ENCODE assay signal across 14 cellular contexts in the genomic region with DNA sequence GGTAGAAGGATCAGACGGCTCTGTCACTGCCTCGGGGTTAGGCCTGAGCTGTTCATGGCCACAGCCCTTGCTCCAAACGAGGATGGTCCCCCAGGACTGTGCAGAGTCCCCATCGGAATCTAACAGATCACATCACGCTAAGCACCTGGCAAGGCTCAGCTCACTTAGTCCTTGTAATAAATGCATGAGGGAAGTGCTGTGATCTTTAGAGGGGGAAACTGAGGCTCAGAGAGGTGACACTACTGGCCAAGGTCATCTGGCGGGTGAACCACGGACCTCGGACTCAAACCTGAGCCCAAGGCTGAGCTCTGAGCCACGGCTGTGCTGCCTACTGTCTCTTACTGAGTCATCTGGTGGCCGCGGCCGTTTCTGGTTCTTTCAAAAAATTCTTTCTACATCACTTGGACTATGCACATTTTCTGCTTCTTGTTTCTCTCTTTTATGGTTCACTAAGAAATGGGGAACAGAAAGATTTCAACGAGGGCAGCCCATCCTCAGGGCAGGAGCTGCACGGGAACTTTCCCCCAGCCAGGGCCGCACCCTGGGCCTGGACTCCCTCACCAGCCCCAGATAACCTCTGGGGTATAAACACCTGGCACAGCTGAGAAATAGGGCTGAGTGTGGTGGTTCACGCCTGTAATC. TPM values are rescaled to one million over a fixed set of nuclear protein-coding genes. Genes with fewer than 3 reads are reported as not detected.
A peak's percentile ranks its signal among the peaks of the same experiment; 100 is the strongest.
DNase-seq lines count a peak whose midpoint lies in the region; ATAC-seq lines count a peak whose summit lies in the region.
"Had no signal": no experiment of that assay in that cellular context is flagged by ENCODE, and none has a peak within 500 bp of the region (broad histone marks: within the 10 kb centered on the region; RNA-seq: fewer than 3 reads in every experiment).

No MANE protein-coding gene starts in this region.

- H3K4me1 ChIP-seq in naive thymus-derived CD4-positive, alpha-beta T cell (ENCODE audit: control insufficient read depth in 2 of 2, insufficient read depth in 2 of 2, low read length in 2 of 2): no peaks in the 10 kb centered on the region
- H3K4me1 ChIP-seq: pancreas, testis had no signal

- intact Hi-C loops in naive thymus-derived CD4-positive, alpha-beta T cell (cut with micrococcal nuclease): no loop called here

- H3K4me1 Mint-ChIP-seq in naive thymus-derived CD4-positive, alpha-beta T cell: peaks cover 0 to 28% (median 5%) of the 10 kb centered on the region in 7 donors

- H3K27me3 Mint-ChIP-seq in naive thymus-derived CD4-positive, alpha-beta T cell: no peaks in the 10 kb centered on the region

- DNase-seq in MV-4-11 (lab: John Stamatoyannopoulos, UW): peak; percentile 92
- no peak for DNase-seq in naive thymus-derived CD4-positive, alpha-beta T cell
- DNase-seq in NCI-H1436 treated with DMSO at 0.1 percent for 48 hours (lab: John Stamatoyannopoulos, UW): no peak
- no peak for DNase-seq in SHP77 treated with DMSO at 0.1 percent for 48 hours (lab: John Stamatoyannopoulos, UW)
- DNase-seq: activated naive CD4-positive, alpha-beta T cell treated with Interleukin-2 at 50 U/mL for 16 hours; KG1; NCI-H2171 treated with DMSO at 0.1 percent for 48 hours; pancreas; SHP77; testis had no signal

- H3K4me3 ChIP-seq in naive thymus-derived CD4-positive, alpha-beta T cell (ENCODE audit: low read length): no peak overlapping the region
- H3K4me3 ChIP-seq: coronary artery, pancreas, testis had no signal

- no peak overlapping the region for H3K27ac ChIP-seq in naive thymus-derived CD4-positive, alpha-beta T cell (ENCODE audit: low read depth, low read length)
- H3K27ac ChIP-seq: coronary artery, pancreas, testis had no signal

- POLR2A ChIA-PET in naive thymus-derived CD4-positive, alpha-beta T cell (lab: Charles Lee): interaction anchor here (0.8 to 1.4 kb wide), 3 partner anchors 8 to 23 kb away, joined by 3 to 4 read pairs (median 4); no protein-coding TSS in a partner anchor

- ATAC-seq in GM18502 (IDR thresholded peaks at IDR 0.05; ENCODE audit: poor library complexity, unreplicated experiment) (peak; percentile 62), GM21423 (IDR thresholded peaks at IDR 0.05; ENCODE audit: unreplicated experiment) (peak; percentile 63), HG02763 (IDR thresholded peaks at IDR 0.05; ENCODE audit: unreplicated experiment) (no peak)
- ATAC-seq in naive thymus-derived CD4-positive, alpha-beta T cell: peak; percentile 79

- CTCF ChIA-PET in naive thymus-derived CD4-positive, alpha-beta T cell (lab: Charles Lee): interaction anchor here (1.0 kb wide), 1 partner anchor 9 kb away, joined by 4 read pairs; no protein-coding TSS in a partner anchor

- no peaks in the 10 kb centered on the region for H3K27me3 ChIP-seq in naive thymus-derived CD4-positive, alpha-beta T cell (ENCODE audit: control insufficient read depth in 2 of 2, insufficient read depth in 2 of 2, low read length in 2 of 2)
- H3K27me3 ChIP-seq: pancreas, testis had no signal

- peaks cover 0 to 1% (median 0%) of the 10 kb centered on the region in 11 donors for H3K9me3 Mint-ChIP-seq in naive thymus-derived CD4-positive, alpha-beta T cell

- no peaks in the 10 kb centered on the region for H3K9me3 ChIP-seq in naive thymus-derived CD4-positive, alpha-beta T cell (ENCODE audit: control insufficient read depth in 2 of 3, low read length in 3 of 3)
- H3K9me3 ChIP-seq: pancreas, testis had no signal

- peaks cover 5 to 33% (median 10%) of the 10 kb centered on the region in 5 donors for H3K36me3 Mint-ChIP-seq in naive thymus-derived CD4-positive, alpha-beta T cell

- peaks cover 0 to 43% (median 19%) of the 10 kb centered on the region in 3 experiments for H3K36me3 ChIP-seq in naive thymus-derived CD4-positive, alpha-beta T cell (ENCODE audit: control insufficient read depth in 2 of 3, insufficient read depth in 3 of 3, low read length in 3 of 3)
- H3K36me3 ChIP-seq: pancreas had no signal

- no peak overlapping the region for H3K4me3 Mint-ChIP-seq in naive thymus-derived CD4-positive, alpha-beta T cell

- peak overlapping the region in 2 of 9 donors; percentile 13 to 31 for H3K27ac Mint-ChIP-seq in naive thymus-derived CD4-positive, alpha-beta T cell

RNA-seq across cellular contexts. Expression of a gene that starts 55.6 kb away (rescaled TPM):
- total RNA-seq in naive thymus-derived CD4-positive, alpha-beta T cell: 100 to 1,000 TPM in 3 of 5 experiments, 10 to 100 TPM in 2; 84.2 to 704 (median 172) TPM
- polyA plus RNA-seq in naive thymus-derived CD4-positive, alpha-beta T cell: 100 to 1,000 TPM; 268 to 344 TPM

RNA-seq across cellular contexts. Expression of a gene that starts 57.8 kb away (rescaled TPM):
- 10 to 100 TPM in 2 of 5 experiments, 1 to 10 TPM in 3; 6.3 to 56.1 (median 9.3) TPM for total RNA-seq in naive thymus-derived CD4-positive, alpha-beta T cell
- polyA plus RNA-seq in naive thymus-derived CD4-positive, alpha-beta T cell: 1 to 10 TPM; 4.0 to 9.3 TPM
